In the genomic region with DNA sequence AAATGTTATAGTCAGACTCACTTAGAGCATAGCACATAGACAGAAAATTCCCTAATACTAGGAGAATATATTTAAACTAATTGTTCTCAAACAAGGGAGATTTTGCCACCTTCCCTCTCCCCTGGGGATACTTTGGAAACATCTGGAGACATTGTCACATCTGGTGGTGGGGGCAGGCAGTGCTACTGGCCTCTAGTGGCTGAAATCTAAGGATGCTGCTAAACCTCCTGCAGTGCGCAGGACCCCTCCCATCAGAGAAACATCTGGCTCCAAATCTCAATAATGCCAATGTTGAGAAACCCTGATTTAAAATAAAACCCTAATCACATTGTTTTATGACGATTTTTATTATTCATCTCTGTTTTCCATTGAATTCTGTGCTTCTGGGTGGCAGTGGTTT, we compare ENCODE assay signal across 13 cellular contexts.
A peak's percentile ranks its signal among the peaks of the same experiment; 100 is the strongest.
DNase-seq lines count a peak whose midpoint lies in the region; ATAC-seq and TF ChIP-seq lines count a peak whose summit lies in the region.
"Had no signal": no experiment of that assay in that cellular context is flagged by ENCODE, and none has a peak within 500 bp of the region (broad histone marks: within the 10 kb centered on the region; RNA-seq: fewer than 3 reads in every experiment).

No MANE protein-coding gene starts in this region.

- 29% methylated on average over 2 of the region's 2 CpGs for WGBS in suprapubic skin

- TF ChIP-seq CTCF in GM06990 (IDR thresholded peaks at IDR 0.05; ENCODE audit: insufficient read depth, low read length, poor library complexity, severe bottlenecking): peak; percentile 59
- peak; percentile 33 for TF ChIP-seq CTCF in cardiac fibroblast (IDR thresholded peaks at IDR 0.05; ENCODE audit: low read depth, low read length)
- peak; percentile 15 for TF ChIP-seq CTCF in osteoblast (IDR thresholded peaks at IDR 0.05; ENCODE audit: extremely low read depth, low read depth, low read length)
- no peak for TF ChIP-seq CTCF in suprapubic skin (IDR thresholded peaks at IDR 0.05)

- H3K4me1 ChIP-seq in osteoblast (ENCODE audit: insufficient read depth, low read length) (peaks cover 4% of the 10 kb centered on the region), suprapubic skin (no peaks in the 10 kb centered on the region)
- H3K4me1 ChIP-seq: spleen had no signal

- no peaks in the 10 kb centered on the region for H3K27me3 ChIP-seq in GM06990 (replicated peaks; ENCODE audit: control insufficient read depth, insufficient read depth, low read length)
- H3K27me3 ChIP-seq in osteoblast (ENCODE audit: insufficient read depth, low read length): no peaks in the 10 kb centered on the region
- no peaks in the 10 kb centered on the region for H3K27me3 ChIP-seq in suprapubic skin

- H3K36me3 ChIP-seq in GM06990 (ENCODE audit: control insufficient read depth, insufficient read depth, low read length): no peaks in the 10 kb centered on the region
- H3K36me3 ChIP-seq in osteoblast (ENCODE audit: insufficient read depth, low read length): no peaks in the 10 kb centered on the region
- H3K36me3 ChIP-seq in suprapubic skin: no peaks in the 10 kb centered on the region
- H3K36me3 ChIP-seq: spleen had no signal

- no peak overlapping the region for H3K4me2 ChIP-seq in osteoblast (ENCODE audit: insufficient read depth, low read length)

- no peak for TF ChIP-seq POLR2A in suprapubic skin (IDR thresholded peaks at IDR 0.05)

- H3K9me3 ChIP-seq in osteoblast (ENCODE audit: low read depth, low read length) (no peaks in the 10 kb centered on the region), suprapubic skin (no peaks in the 10 kb centered on the region)
- H3K9me3 ChIP-seq: spleen had no signal

- H3K27ac ChIP-seq in osteoblast (ENCODE audit: low read depth, low read length) (no peak overlapping the region), suprapubic skin (no peak overlapping the region)
- H3K27ac ChIP-seq: spleen had no signal

- no peaks in the 10 kb centered on the region for H3K79me2 ChIP-seq in osteoblast (ENCODE audit: insufficient read depth, low read length)

- TF ChIP-seq EP300 in suprapubic skin (IDR thresholded peaks at IDR 0.05): no peak

- no peaks in the 10 kb centered on the region for H4K20me1 ChIP-seq in osteoblast (ENCODE audit: insufficient read depth, low read length)

- ATAC-seq in HG02763 (IDR thresholded peaks at IDR 0.05; ENCODE audit: unreplicated experiment) (no peak), HG03045 (IDR thresholded peaks at IDR 0.05; ENCODE audit: unreplicated experiment) (no peak)
- ATAC-seq: activated CD8-positive, alpha-beta memory T cell treated with anti-CD3 and anti-CD28 coated beads, Interleukin-2, amount 10 ng/mL, durations not matched to agents 7 days and 5 days had no signal

- H3K4me3 ChIP-seq in GM06990 (replicated peaks; ENCODE audit: low read depth, low read length) (no peak overlapping the region), cardiac fibroblast (replicated peaks in 1 of 2; ENCODE audit: low read depth in 2 of 2, low read length in 2 of 2) (no peak overlapping the region), osteoblast (ENCODE audit: insufficient read depth, low read length) (no peak overlapping the region), suprapubic skin (no peak overlapping the region)
- H3K4me3 ChIP-seq: spleen had no signal

- DNase-seq in GM06990 (ENCODE audit: extremely low read depth, insufficient read length): no peak
- DNase-seq in NAMALWA (ENCODE audit: low spot score): peak; percentile 3
- no peak for DNase-seq in cardiac fibroblast (ENCODE audit: low read depth in 2 of 2)
- DNase-seq in osteoblast (ENCODE audit: insufficient read length, low spot score, missing footprints): no peak
- DNase-seq in suprapubic skin (ENCODE audit: low spot score in 2 of 2): no peak
- DNase-seq: activated CD8-positive, alpha-beta memory T cell treated with anti-CD3 and anti-CD28 coated beads, Interleukin-2, amount 10 ng/mL, durations not matched to agents 7 days and 5 days; activated naive CD4-positive, alpha-beta T cell treated with anti-CD3 and anti-CD28 coated beads for 36 hours; NCI-H1417 treated with DMSO at 0.1 percent for 48 hours; NCI-H510A treated with DMSO at 0.1 percent for 48 hours; Right ventricle myocardium superior; spleen had no signal

- no peak overlapping the region for H2AFZ ChIP-seq in osteoblast (ENCODE audit: low read length)

Comparison
In these comparisons a context has a peak if more than half of its experiments do, and no peak if none do; other contexts are left out.
1. CTCF ChIP-seq: peak in GM06990 (single experiment), cardiac fibroblast (single experiment) and osteoblast (single experiment); none in suprapubic skin (0 of 2).